In genomic region chr11:15826826-15827225, GRCh38 we compare ENCODE assay signal across 9 cellular contexts.
A peak's percentile ranks its signal among the peaks of the same experiment; 100 is the strongest.
DNase-seq lines count a peak whose midpoint lies in the region; ATAC-seq and TF ChIP-seq lines count a peak whose summit lies in the region.
"Had no signal": no experiment of that assay in that cellular context is flagged by ENCODE, and none has a peak within 500 bp of the region (broad histone marks: within the 10 kb centered on the region; RNA-seq: fewer than 3 reads in every experiment).

No MANE protein-coding gene starts in this region.

- no peaks in the 10 kb centered on the region for H3K36me3 Mint-ChIP-seq in activated CD8-positive, alpha-beta memory T cell treated with anti-CD3 and anti-CD28 coated beads, Interleukin-2, amount 10 ng/mL, durations not matched to agents 7 days and 5 days
- H3K36me3 Mint-ChIP-seq in T-cell = no peaks in the 10 kb centered on the region
- no peaks in the 10 kb centered on the region for H3K36me3 Mint-ChIP-seq in CD8-positive, alpha-beta T cell
- H3K36me3 Mint-ChIP-seq: activated naive CD8-positive, alpha-beta T cell had no signal

- peak; percentile 44 for DNase-seq in activated CD8-positive, alpha-beta memory T cell treated with anti-CD3 and anti-CD28 coated beads, Interleukin-2, amount 10 ng/mL, durations not matched to agents 7 days and 5 days
- no peak for DNase-seq in activated CD8-positive, alpha-beta memory T cell treated with anti-CD3 and anti-CD28 coated beads for 24 hours
- DNase-seq in OCI-M1 (lab: John Stamatoyannopoulos, UW) = peak; percentile 68
- DNase-seq in fibroblast of pulmonary artery (ENCODE audit: low read depth) = peak; percentile 52
- no peak for DNase-seq in prostate gland (ENCODE audit: low spot score)
- DNase-seq in T-cell = no peak
- DNase-seq in CD8-positive, alpha-beta T cell = no peak

- POLR2A ChIA-PET in T-cell (lab: Charles Lee) = no interaction called here
- POLR2A ChIA-PET in CD8-positive, alpha-beta T cell (lab: Charles Lee) = no interaction called here

- no peak for ATAC-seq in activated CD8-positive, alpha-beta memory T cell treated with anti-CD3 and anti-CD28 coated beads, Interleukin-2, amount 10 ng/mL, durations not matched to agents 7 days and 5 days
- ATAC-seq in HG02759 (IDR thresholded peaks at IDR 0.05; ENCODE audit: unreplicated experiment) (peak; percentile 75), T-cell (replicated peaks in 1 of 4) (no peak)
- no peak for ATAC-seq in CD8-positive, alpha-beta T cell

- no peak overlapping the region for H3K4me3 Mint-ChIP-seq in activated CD8-positive, alpha-beta memory T cell treated with anti-CD3 and anti-CD28 coated beads, Interleukin-2, amount 10 ng/mL, durations not matched to agents 7 days and 5 days
- H3K4me3 Mint-ChIP-seq in T-cell = no peak overlapping the region
- H3K4me3 Mint-ChIP-seq in CD8-positive, alpha-beta T cell = no peak overlapping the region
- H3K4me3 Mint-ChIP-seq: activated naive CD8-positive, alpha-beta T cell had no signal

- no peaks in the 10 kb centered on the region for H3K9me3 ChIP-seq in prostate gland
- H3K9me3 ChIP-seq in CD8-positive, alpha-beta T cell (ENCODE audit: low read length) = no peaks in the 10 kb centered on the region

- no peaks in the 10 kb centered on the region for H3K27me3 ChIP-seq in prostate gland (replicated peaks; ENCODE audit: insufficient read depth)
- no peaks in the 10 kb centered on the region for H3K27me3 ChIP-seq in CD8-positive, alpha-beta T cell (ENCODE audit: insufficient read depth, low read length)

- no peaks in the 10 kb centered on the region for H3K4me1 Mint-ChIP-seq in activated CD8-positive, alpha-beta memory T cell treated with anti-CD3 and anti-CD28 coated beads, Interleukin-2, amount 10 ng/mL, durations not matched to agents 7 days and 5 days
- H3K4me1 Mint-ChIP-seq in T-cell = no peaks in the 10 kb centered on the region
- no peaks in the 10 kb centered on the region for H3K4me1 Mint-ChIP-seq in CD8-positive, alpha-beta T cell (ENCODE audit: low read depth)

- H3K27me3 Mint-ChIP-seq in activated CD8-positive, alpha-beta memory T cell treated with anti-CD3 and anti-CD28 coated beads, Interleukin-2, amount 10 ng/mL, durations not matched to agents 7 days and 5 days = no peaks in the 10 kb centered on the region
- H3K27me3 Mint-ChIP-seq in T-cell = peaks cover 1 to 6% of the 10 kb centered on the region in 2 donors
- peaks cover 3% of the 10 kb centered on the region for H3K27me3 Mint-ChIP-seq in CD8-positive, alpha-beta T cell (ENCODE audit: low read depth)

- H3K4me1 ChIP-seq in prostate gland (replicated peaks) = no peaks in the 10 kb centered on the region
- no peaks in the 10 kb centered on the region for H3K4me1 ChIP-seq in CD8-positive, alpha-beta T cell (ENCODE audit: insufficient read depth, low read length)

- H3K4me3 ChIP-seq in fibroblast of pulmonary artery (replicated peaks; ENCODE audit: low read depth, low read length) = no peak overlapping the region
- H3K4me3 ChIP-seq in prostate gland = no peak overlapping the region
- no peak overlapping the region for H3K4me3 ChIP-seq in CD8-positive, alpha-beta T cell (ENCODE audit: low read depth, low read length)

- H3K36me3 ChIP-seq in prostate gland = no peaks in the 10 kb centered on the region
- no peaks in the 10 kb centered on the region for H3K36me3 ChIP-seq in CD8-positive, alpha-beta T cell (ENCODE audit: insufficient read depth, low read length)

- no peak overlapping the region for H3K27ac Mint-ChIP-seq in activated CD8-positive, alpha-beta memory T cell treated with anti-CD3 and anti-CD28 coated beads, Interleukin-2, amount 10 ng/mL, durations not matched to agents 7 days and 5 days
- H3K27ac Mint-ChIP-seq in T-cell = no peak overlapping the region
- H3K27ac Mint-ChIP-seq in CD8-positive, alpha-beta T cell = no peak overlapping the region
- H3K27ac Mint-ChIP-seq: activated naive CD8-positive, alpha-beta T cell had no signal

- no peak overlapping the region for H3K27ac ChIP-seq in prostate gland
- no peak overlapping the region for H3K27ac ChIP-seq in CD8-positive, alpha-beta T cell (ENCODE audit: low read depth, low read length)

- TF ChIP-seq POLR2A in prostate gland (IDR thresholded peaks at IDR 0.05) = no peak

- intact Hi-C loops in prostate gland (cut with DNase I) = loop anchor here (5.0 kb wide), 1 partner anchor 785 kb away; no protein-coding TSS in a partner anchor
- intact Hi-C loops in CD8-positive, alpha-beta T cell (cut with DNase I, micrococcal nuclease) = no loop called here

- H3K9me3 Mint-ChIP-seq in activated CD8-positive, alpha-beta memory T cell treated with anti-CD3 and anti-CD28 coated beads, Interleukin-2, amount 10 ng/mL, durations not matched to agents 7 days and 5 days (ENCODE audit: low read depth) = no peaks in the 10 kb centered on the region
- H3K9me3 Mint-ChIP-seq in T-cell = no peaks in the 10 kb centered on the region
- no peaks in the 10 kb centered on the region for H3K9me3 Mint-ChIP-seq in CD8-positive, alpha-beta T cell

- CTCF ChIA-PET in activated CD8-positive, alpha-beta memory T cell treated with anti-CD3 and anti-CD28 coated beads, Interleukin-2, amount 10 ng/mL, durations not matched to agents 7 days and 5 days (lab: Charles Lee) = no interaction called here
- CTCF ChIA-PET in T-cell (lab: Charles Lee) = no interaction called here
- CTCF ChIA-PET in CD8-positive, alpha-beta T cell (lab: Charles Lee) = no interaction called here

- TF ChIP-seq CTCF in fibroblast of pulmonary artery (IDR thresholded peaks at IDR 0.05; ENCODE audit: low read length, missing control alignments) (peak; percentile 74), prostate gland (IDR thresholded peaks at IDR 0.05) (peak; percentile 12 to 44 (median 36))
- TF ChIP-seq CTCF in CD8-positive, alpha-beta T cell (IDR thresholded peaks at IDR 0.05) = no peak

Comparison
In these comparisons a context has a peak if more than half of its experiments do, and no peak if none do; other contexts are left out.
1. DNase-seq: peak in activated CD8-positive, alpha-beta memory T cell treated with anti-CD3 and anti-CD28 coated beads, Interleukin-2, amount 10 ng/mL, durations not matched to agents 7 days and 5 days (single experiment), OCI-M1 (single experiment) and fibroblast of pulmonary artery (single experiment); none in activated CD8-positive, alpha-beta memory T cell treated with anti-CD3 and anti-CD28 coated beads for 24 hours (single experiment), prostate gland (single experiment), T-cell (0 of 34) and CD8-positive, alpha-beta T cell (0 of 7).